In the genomic region with DNA sequence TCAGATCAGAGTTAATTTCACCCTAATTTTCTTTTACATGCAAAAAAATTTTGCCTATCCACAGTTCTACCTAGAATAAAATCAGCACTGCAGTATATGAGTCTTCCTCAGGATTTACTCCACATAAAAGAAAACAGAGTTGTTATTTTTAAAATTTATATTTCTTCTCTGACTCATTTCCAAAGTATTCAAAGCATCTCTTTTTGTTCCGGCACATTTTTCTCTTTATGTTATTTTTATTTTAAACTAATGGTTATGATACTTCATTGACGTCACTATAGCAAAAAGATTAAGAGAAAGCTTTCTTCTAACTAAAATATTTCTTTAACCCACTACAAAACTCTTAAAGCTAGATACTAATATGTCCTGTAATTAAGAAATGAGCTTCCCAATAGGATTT, we compare ENCODE assay signal across 18 cellular contexts.
DNase-seq lines count a peak whose midpoint lies in the region; ATAC-seq and TF ChIP-seq lines count a peak whose summit lies in the region.
"Had no signal": no experiment of that assay in that cellular context is flagged by ENCODE, and none has a peak within 500 bp of the region (broad histone marks: within the 10 kb centered on the region; RNA-seq: fewer than 3 reads in every experiment).

No MANE protein-coding gene starts in this region.

- ATAC-seq in IMR-90 (ENCODE audit: low read depth): peak; percentile 71
- no peak for ATAC-seq in right cardiac atrium
- ATAC-seq in CD4-positive, alpha-beta T cell (ENCODE audit: poor library complexity): no peak
- ATAC-seq in HG03432 (IDR thresholded peaks at IDR 0.05; ENCODE audit: unreplicated experiment): no peak
- ATAC-seq: left ventricle myocardium superior had no signal

- no peaks in the 10 kb centered on the region for H3K79me1 ChIP-seq in IMR-90 (ENCODE audit: low read depth in 1 of 2, low read length in 2 of 2)

- CTCF ChIA-PET in A673 (lab: Charles Lee) (no interaction called here), IMR-90 (lab: Yijun Ruan, JAX) (interaction anchor here (0.5 kb wide), 1 partner anchor 172 kb away, joined by 4 read pairs; no protein-coding TSS in a partner anchor)
- CTCF ChIA-PET in CD4-positive, alpha-beta T cell (lab: Charles Lee): no interaction called here

- WGBS in IMR-90 (ENCODE audit: extremely low coverage in 2 of 2, insufficient read length in 1 of 2), 2 experiments: no CpG with 5 or more reads among the region's 2 CpGs
- no CpG with 5 or more reads among the region's 2 CpGs for WGBS in mesodermal cell (ENCODE audit: insufficient coverage in 2 of 2), 2 experiments
- WGBS in right cardiac atrium: 45% methylated on average over 2 of the region's 2 CpGs

- H3K4me3 ChIP-seq in A673 (ENCODE audit: low read depth, low read length, poor library complexity, severe bottlenecking) (peak overlapping the region; percentile 28), IMR-90 (ENCODE audit: insufficient read depth, low read depth, low read length) (no peak overlapping the region), mesodermal cell (ENCODE audit: extremely low read depth, insufficient read depth, low read length, poor library complexity, severe bottlenecking) (no peak overlapping the region), right cardiac atrium (ENCODE audit: low read length) (no peak overlapping the region)

- no peaks in the 10 kb centered on the region for H3K9me3 Mint-ChIP-seq in CD4-positive, alpha-beta T cell
- H3K9me3 Mint-ChIP-seq: activated CD4-positive, alpha-beta memory T cell treated with anti-CD3 and anti-CD28 coated beads, Interleukin-2, amount 10 ng/mL, durations not matched to agents 7 days and 5 days had no signal

- POLR2A ChIA-PET in A673 (lab: Charles Lee; ENCODE audit: low non-redundant PET) (interaction anchor here (0.7 kb wide), 2 partner anchors 9 to 1046 kb away, joined by 5 to 10 read pairs; no protein-coding TSS in a partner anchor), IMR-90 (lab: Charles Lee; ENCODE audit: unreplicated experiment) (no interaction called here)
- POLR2A ChIA-PET in CD4-positive, alpha-beta T cell (lab: Charles Lee): no interaction called here

- no peaks in the 10 kb centered on the region for H3K4me1 Mint-ChIP-seq in CD4-positive, alpha-beta T cell (ENCODE audit: low read depth)
- H3K4me1 Mint-ChIP-seq: activated CD4-positive, alpha-beta memory T cell treated with anti-CD3 and anti-CD28 coated beads, Interleukin-2, amount 10 ng/mL, durations not matched to agents 7 days and 5 days had no signal

- 0 out of 2 replicates have a peak overlapping the region, but pooled peaks have one; percentile 77 for H3K9ac ChIP-seq in IMR-90 (ENCODE audit: low read depth, low read length)

- H3K4ac ChIP-seq in IMR-90 (ENCODE audit: low read depth, low read length): no peak overlapping the region

- H2AFZ ChIP-seq in IMR-90 (replicated peaks; ENCODE audit: low read length, poor library complexity): no peak overlapping the region

- TF ChIP-seq CTCF in A673 (conservative IDR thresholded peaks at IDR 0.05; ENCODE audit: low read depth, low read length) (no peak), IMR-90 (conservative IDR thresholded peaks at IDR 0.05; ENCODE audit: low read depth, low read length) (no peak)
- TF ChIP-seq CTCF in CD4-positive, alpha-beta T cell (IDR thresholded peaks at IDR 0.05): no peak

- H3K36me3 Mint-ChIP-seq in CD4-positive, alpha-beta T cell (ENCODE audit: low read depth): no peaks in the 10 kb centered on the region

- peak overlapping the region; percentile 99; the same call in 1 of the 2 replicates for H2BK120ac ChIP-seq in IMR-90 (ENCODE audit: low read depth, low read length)

- H3K27ac ChIP-seq in A673 (ENCODE audit: low read depth, low read length, poor library complexity, severe bottlenecking): peak overlapping the region; percentile 97
- H3K27ac ChIP-seq in IMR-90 (ENCODE audit: insufficient read depth, low read length): no peak overlapping the region; the same call in 1 of the 2 replicates
- H3K27ac ChIP-seq in mesodermal cell (ENCODE audit: low read depth, low read length, severe bottlenecking): peak overlapping the region; percentile 62
- no peak overlapping the region for H3K27ac ChIP-seq in right cardiac atrium (ENCODE audit: low read length)
- no peak overlapping the region for H3K27ac ChIP-seq in CD4-positive, alpha-beta T cell (ENCODE audit: low read depth, low read length)
- H3K27ac ChIP-seq: neutrophil had no signal

- no peaks in the 10 kb centered on the region for H3K27me3 Mint-ChIP-seq in CD4-positive, alpha-beta T cell
- H3K27me3 Mint-ChIP-seq: activated CD4-positive, alpha-beta memory T cell treated with anti-CD3 and anti-CD28 coated beads, Interleukin-2, amount 10 ng/mL, durations not matched to agents 7 days and 5 days had no signal

- TSS peak; percentile 94 for BruUV-seq in A673 (replicated peaks; lab: Mats Ljungman, UMichigan)
- no TSS peak for BruUV-seq in IMR-90 (replicated peaks; lab: Mats Ljungman, UMichigan)

- TF ChIP-seq RAD21 in IMR-90 (IDR thresholded peaks at IDR 0.05; ENCODE audit: low read length): no peak

- in situ Hi-C loops in IMR-90 (cut with MboI; ENCODE audit: low sequenced_read_pairs): no loop called here

- no peak overlapping the region for H3K56ac ChIP-seq in IMR-90 (ENCODE audit: extremely low read depth, insufficient read depth, low read length)

- no peaks in the 10 kb centered on the region for H4K20me1 ChIP-seq in IMR-90 (ENCODE audit: insufficient read depth, low read length)

- dilution Hi-C loops in IMR-90 (cut with HindIII; ENCODE audit: low sequenced_read_pairs, unreplicated experiment): no loop called here

- no peak overlapping the region for H3K14ac ChIP-seq in IMR-90 (replicated peaks; ENCODE audit: low read depth, low read length)

- no peak overlapping the region for H3K18ac ChIP-seq in IMR-90 (ENCODE audit: low read depth, low read length)

- H3K9me3 ChIP-seq in A673 (ENCODE audit: low read depth, low read length, poor library complexity, severe bottlenecking): no peaks in the 10 kb centered on the region
- no peaks in the 10 kb centered on the region for H3K9me3 ChIP-seq in IMR-90 (ENCODE audit: control insufficient read depth, insufficient read depth, low read length)
- H3K9me3 ChIP-seq in mesodermal cell (ENCODE audit: control insufficient read depth, low read length): no peaks in the 10 kb centered on the region
- no peaks in the 10 kb centered on the region for H3K9me3 ChIP-seq in right cardiac atrium (ENCODE audit: control insufficient read depth, low read length)
- H3K9me3 ChIP-seq in CD4-positive, alpha-beta T cell (ENCODE audit: control insufficient read depth, low read length): no peaks in the 10 kb centered on the region
- H3K9me3 ChIP-seq: ascending aorta, neutrophil had no signal

- H2AK5ac ChIP-seq in IMR-90 (ENCODE audit: low read depth, low read length): no peak overlapping the region

- H3K4me1 ChIP-seq in A673 (ENCODE audit: insufficient read depth, low read length, poor library complexity, severe bottlenecking) (peaks cover 72% of the 10 kb centered on the region), IMR-90 (ENCODE audit: control insufficient read depth, insufficient read depth, low read length) (peaks cover 13% of the 10 kb centered on the region), mesodermal cell (ENCODE audit: control insufficient read depth, insufficient read depth, low read length, poor library complexity, severe bottlenecking) (peaks cover 29% of the 10 kb centered on the region), right cardiac atrium (ENCODE audit: control insufficient read depth, insufficient read depth, low read length) (no peaks in the 10 kb centered on the region)

- H3K27me3 ChIP-seq in A673 (replicated peaks; ENCODE audit: insufficient read depth, low read depth, low read length, poor library complexity) (no peaks in the 10 kb centered on the region), IMR-90 (ENCODE audit: control insufficient read depth, insufficient read depth, low read length) (no peaks in the 10 kb centered on the region), right cardiac atrium (ENCODE audit: control insufficient read depth, insufficient read depth) (no peaks in the 10 kb centered on the region)
- H3K27me3 ChIP-seq in CD4-positive, alpha-beta T cell (ENCODE audit: control insufficient read depth, insufficient read depth, low read length): no peaks in the 10 kb centered on the region
- H3K27me3 ChIP-seq: ascending aorta, neutrophil had no signal

- peak overlapping the region; percentile 97 for H2BK5ac ChIP-seq in IMR-90 (ENCODE audit: low read depth, low read length, poor library complexity, severe bottlenecking)

- H4K91ac ChIP-seq in IMR-90 (ENCODE audit: insufficient read depth, low read depth, low read length): no peak overlapping the region

- peak overlapping the region; percentile 68 for H3K4me2 ChIP-seq in IMR-90 (ENCODE audit: low read depth, low read length)

- no peak for TF ChIP-seq POLR2A in IMR-90 (IDR thresholded peaks at IDR 0.05; ENCODE audit: low read depth, low read length)

- H4K5ac ChIP-seq in IMR-90 (ENCODE audit: low read depth, low read length): no peak overlapping the region; the same call in 1 of the 2 replicates

- no peak overlapping the region for H3K27ac Mint-ChIP-seq in CD4-positive, alpha-beta T cell
- H3K27ac Mint-ChIP-seq: activated CD4-positive, alpha-beta memory T cell treated with anti-CD3 and anti-CD28 coated beads, Interleukin-2, amount 10 ng/mL, durations not matched to agents 7 days and 5 days had no signal

- no peak overlapping the region for H2BK15ac ChIP-seq in IMR-90 (ENCODE audit: low read depth, low read length)

- no peak overlapping the region; the same call in 1 of the 2 replicates for H3K23ac ChIP-seq in IMR-90 (ENCODE audit: low read depth, low read length)

- H3K36me3 ChIP-seq in A673 (ENCODE audit: insufficient read depth, low read length, poor library complexity, severe bottlenecking) (no peaks in the 10 kb centered on the region), IMR-90 (ENCODE audit: control insufficient read depth, insufficient read depth, low read length) (no peaks in the 10 kb centered on the region), mesodermal cell (ENCODE audit: control insufficient read depth, insufficient read depth, low read length) (no peaks in the 10 kb centered on the region)
- H3K36me3 ChIP-seq: ascending aorta, neutrophil had no signal

- no peak overlapping the region for H3K4me3 Mint-ChIP-seq in CD4-positive, alpha-beta T cell
- H3K4me3 Mint-ChIP-seq: activated CD4-positive, alpha-beta memory T cell treated with anti-CD3 and anti-CD28 coated beads, Interleukin-2, amount 10 ng/mL, durations not matched to agents 7 days and 5 days had no signal

- H2BK20ac ChIP-seq in IMR-90 (ENCODE audit: low read depth, low read length): peak overlapping the region; percentile 90; the same call in 1 of the 2 replicates

- H4K8ac ChIP-seq in IMR-90 (ENCODE audit: low read depth in 2 of 2, low read length in 2 of 2): peak overlapping the region in 1 of 2 experiments; percentile 88; a peak in 2 of 4 replicates

- DNase-seq in A673 (ENCODE audit: low spot score): no peak
- DNase-seq in IMR-90: peak; percentile 66
- peak; percentile 46 for DNase-seq in dermis blood vessel endothelial cell
- DNase-seq in right cardiac atrium: no peak
- no peak for DNase-seq in CD4-positive, alpha-beta T cell
- DNase-seq in SK-N-DZ (ENCODE audit: low spot score): no peak
- DNase-seq: activated CD4-positive, alpha-beta memory T cell treated with anti-CD3 and anti-CD28 coated beads, Interleukin-2, amount 10 ng/mL, durations not matched to agents 7 days and 5 days; DMS 273 treated with DMSO at 0.1 percent for 48 hours; effector memory CD4-positive, alpha-beta T cell; hippocampal formation; left ventricle myocardium superior; MV-4-11; SHP77 treated with DMSO at 0.1 percent for 48 hours; substantia nigra had no signal

- peaks cover 3% of the 10 kb centered on the region; the same call in 1 of the 2 replicates for H3K9me1 ChIP-seq in IMR-90 (ENCODE audit: insufficient read depth, low read length)

- no peak overlapping the region for H2AK9ac ChIP-seq in IMR-90 (replicated peaks; ENCODE audit: low read depth, low read length, poor library complexity)

- intact Hi-C loops in A673 (cut with micrococcal nuclease; ENCODE audit: unreplicated experiment): loop anchor here (2.0 to 10.0 kb wide), 6 partner anchors 103 to 693 kb away; a partner anchor contains a TSS
- intact Hi-C loops in IMR-90 (cut with micrococcal nuclease): loop anchor here (10.0 kb wide), 1 partner anchor 550 kb away; no protein-coding TSS in a partner anchor
- intact Hi-C loops in right cardiac atrium (cut with DNase I): no loop called here
- intact Hi-C loops in CD4-positive, alpha-beta T cell (cut with DNase I, micrococcal nuclease): no loop called here

Comparison
In these comparisons a context has a peak if more than half of its experiments do, and no peak if none do; other contexts are left out.
1. DNase-seq: peak in IMR-90 (single experiment) and dermis blood vessel endothelial cell (single experiment); none in A673 (single experiment), right cardiac atrium (0 of 3), CD4-positive, alpha-beta T cell (0 of 10) and SK-N-DZ (single experiment).
2. H3K27ac ChIP-seq: peak in A673 (single experiment) and mesodermal cell (single experiment); none in IMR-90 (single experiment), right cardiac atrium (single experiment) and CD4-positive, alpha-beta T cell (single experiment).
3. intact Hi-C loops: an anchor here in A673 (2.0 to 10.0 kb wide) and IMR-90 (10.0 kb wide); none called in right cardiac atrium and CD4-positive, alpha-beta T cell.